In genomic region chr1:150322310-150322709, GRCh38 we compare ENCODE assay signal across 1 cellular context.
TF ChIP-seq lines count a peak whose summit lies in the region.

No MANE protein-coding gene starts in this region.

TF ChIP-seq in WTC11, 78 proteins besides CTCF, POLR2A, EP300 and RAD21 (continued from another document):
- TF ChIP-seq ZNF532 (CRISPR knock-in tag; IDR thresholded peaks at IDR 0.05; ENCODE audit: borderline replicate concordance) (no peak), ARID4B (CRISPR knock-in tag; IDR thresholded peaks at IDR 0.05; ENCODE audit: borderline replicate concordance) (no peak), KAT7 (CRISPR knock-in tag; IDR thresholded peaks at IDR 0.05; ENCODE audit: borderline replicate concordance) (no peak), TEAD1 (CRISPR knock-in tag; IDR thresholded peaks at IDR 0.05) (no peak), NR2C2 (CRISPR knock-in tag; IDR thresholded peaks at IDR 0.05) (no peak), GTF2I (CRISPR knock-in tag; conservative IDR thresholded peaks at IDR 0.05) (no peak), CREM (CRISPR knock-in tag; IDR thresholded peaks at IDR 0.05) (no peak), ZNF138 (CRISPR knock-in tag; conservative IDR thresholded peaks at IDR 0.05) (no peak), ELF4 (CRISPR knock-in tag; IDR thresholded peaks at IDR 0.05; ENCODE audit: low read depth) (no peak)
